ENCODE assay signal across 11 cellular contexts in the genomic region with DNA sequence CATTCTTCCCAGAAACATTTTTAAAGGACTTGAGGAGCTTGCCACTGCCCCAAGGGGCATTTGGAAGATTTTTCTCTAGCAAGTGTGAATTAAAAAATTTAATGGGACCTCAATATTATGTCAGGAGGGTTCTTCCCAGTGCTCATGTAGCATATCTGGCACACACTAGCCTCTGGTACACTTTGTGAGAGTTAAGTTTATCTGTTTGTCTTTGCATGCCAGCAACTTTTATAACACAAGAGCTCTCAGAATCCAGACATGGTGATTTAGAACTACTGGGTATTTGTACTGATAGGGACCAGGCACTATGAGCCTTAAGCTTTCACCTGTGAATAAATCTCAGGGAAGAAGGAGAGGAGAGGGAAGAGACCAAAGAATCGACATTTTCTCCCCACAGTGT. TPM values are rescaled to one million over a fixed set of nuclear protein-coding genes. Genes with fewer than 3 reads are reported as not detected.
"Had no signal": no experiment of that assay in that cellular context is flagged by ENCODE, and none has a peak within 500 bp of the region (broad histone marks: within the 10 kb centered on the region; RNA-seq: fewer than 3 reads in every experiment).

No MANE protein-coding gene starts in this region.

- H3K4me3 ChIP-seq: GM23248, GM23338, HAP-1 had no signal

- DNase-seq: GM23248, GOT3, H7, H9, HCEC 1CT, HFFc6 had no signal

- H3K9me3 ChIP-seq: HAP-1 had no signal

- H3K4me1 ChIP-seq: HAP-1 had no signal

- ATAC-seq: GM23338, HCT116 had no signal

- H3K27ac ChIP-seq: GM23248 had no signal

- H3K36me3 ChIP-seq: HAP-1 had no signal

RNA-seq across cellular contexts. Expression of gene SPINT3, which starts 12.9 kb away (rescaled TPM):
- total RNA-seq: GM23248, GM23338, H1, H4, H7, H9, HFFc6 had no signal

RNA-seq across cellular contexts. Expression of gene WFDC2, which starts 33.0 kb away (rescaled TPM):
- total RNA-seq: GM23248, H4 had no signal

RNA-seq across cellular contexts. Expression of gene WFDC6, which starts 36.7 kb away (rescaled TPM):
- total RNA-seq: GM23248, GM23338, H1, H4, H7, H9, HFFc6 had no signal

RNA-seq across cellular contexts. Expression of gene EPPIN, which starts 44.6 kb away (rescaled TPM):
- total RNA-seq: GM23248, GM23338, H1, H4, H9, HFFc6 had no signal
